In genomic region chrX:130401415-130402210, GRCh38 we compare ENCODE assay signal across 8 cellular contexts. TPM values are rescaled to one million over a fixed set of nuclear protein-coding genes. Genes with fewer than 3 reads are reported as not detected.
A peak's percentile ranks its signal among the peaks of the same experiment; 100 is the strongest.
DNase-seq lines count a peak whose midpoint lies in the region; ATAC-seq and TF ChIP-seq lines count a peak whose summit lies in the region.

TSS of gene RBMX2 (plus strand) at chrX:130401987. CDS start at chrX:130402033, 46 bp downstream.

- WGBS in lower leg skin, 2 donors: 2 to 45% methylated on average over 19 to 39 of the region's 47 CpGs

- peaks cover 23% of the 10 kb centered on the region for H3K4me1 Mint-ChIP-seq in activated CD4-positive, alpha-beta memory T cell treated with anti-CD3 and anti-CD28 coated beads, Interleukin-2, amount 10 ng/mL, durations not matched to agents 7 days and 5 days

- DNase-seq in CD1c-positive myeloid dendritic cell (ENCODE audit: extremely low spot score) (peak; percentile 88), NCI-H748 (lab: John Stamatoyannopoulos, UW; ENCODE audit: unreplicated experiment) (peak; percentile 81), dorsolateral prefrontal cortex (peak; percentile 49 to 81 (median 64)), lower leg skin (ENCODE audit: low spot score in 2 of 2) (peak; percentile 56 to 91)
- DNase-seq in activated CD4-positive, alpha-beta memory T cell treated with anti-CD3 and anti-CD28 coated beads, Interleukin-2, amount 10 ng/mL, durations not matched to agents 7 days and 5 days: peak; percentile 73
- peak; percentile 29 to 49 (median 38) for DNase-seq in stimulated activated CD4-positive, alpha-beta T cell treated with anti-CD3 and anti-CD28 coated beads, TNF-alpha, amount 100 ng/mL, for 1 hour (ENCODE audit: low read depth in 3 of 3, low spot score in 1 of 3)

- peaks cover 0 to 49% (median 16%) of the 10 kb centered on the region in 45 donors for H3K27me3 ChIP-seq in dorsolateral prefrontal cortex

- peak within 1 kb of the TSS in 49 of 59 donors; percentile 2 to 89 (median 66) for H3K27ac ChIP-seq in dorsolateral prefrontal cortex

- no peaks in the 10 kb centered on the region for H3K9me3 Mint-ChIP-seq in activated CD4-positive, alpha-beta memory T cell treated with anti-CD3 and anti-CD28 coated beads, Interleukin-2, amount 10 ng/mL, durations not matched to agents 7 days and 5 days

- intact Hi-C loops in dorsolateral prefrontal cortex (cut with DNase I): loop anchor here (5.0 kb wide), 2 partner anchors 96 to 501 kb away; partner anchors contain the start of gene ENOX2 (in 2 of the 2)
- intact Hi-C loops in lower leg skin (cut with DNase I; ENCODE audit: low total_unique reads): no loop called here

- peak within 1 kb of the TSS; percentile 96 for H3K4me3 Mint-ChIP-seq in activated CD4-positive, alpha-beta memory T cell treated with anti-CD3 and anti-CD28 coated beads, Interleukin-2, amount 10 ng/mL, durations not matched to agents 7 days and 5 days

- H3K27ac Mint-ChIP-seq in activated CD4-positive, alpha-beta memory T cell treated with anti-CD3 and anti-CD28 coated beads, Interleukin-2, amount 10 ng/mL, durations not matched to agents 7 days and 5 days: peak within 1 kb of the TSS; percentile 81

- TF ChIP-seq POLR2A in lower leg skin (IDR thresholded peaks at IDR 0.05): no peak

- TF ChIP-seq CTCF in dorsolateral prefrontal cortex (IDR thresholded peaks at IDR 0.05 in 54 of 56, conservative IDR thresholded peaks at IDR 0.05 in 2 of 56; ENCODE audit: low read depth in 1 of 56, partially characterized antibody in 56 of 56) (peak in 17 of 56 donors; percentile 6 to 42 (median 18)), lower leg skin (IDR thresholded peaks at IDR 0.05) (no peak)

- CTCF ChIA-PET in activated CD4-positive, alpha-beta memory T cell treated with anti-CD3 and anti-CD28 coated beads, Interleukin-2, amount 10 ng/mL, durations not matched to agents 7 days and 5 days (lab: Charles Lee): interaction anchor here (1.3 kb wide), 1 partner anchor 341 kb away, joined by 3 read pairs; no protein-coding TSS in a partner anchor

- no peaks in the 10 kb centered on the region for H3K27me3 Mint-ChIP-seq in activated CD4-positive, alpha-beta memory T cell treated with anti-CD3 and anti-CD28 coated beads, Interleukin-2, amount 10 ng/mL, durations not matched to agents 7 days and 5 days

- ATAC-seq in GM19351 (IDR thresholded peaks at IDR 0.05; ENCODE audit: unreplicated experiment) (peak; percentile 92), HG03520 (IDR thresholded peaks at IDR 0.05; ENCODE audit: unreplicated experiment) (peak; percentile 89)

- H3K36me3 Mint-ChIP-seq in activated CD4-positive, alpha-beta memory T cell treated with anti-CD3 and anti-CD28 coated beads, Interleukin-2, amount 10 ng/mL, durations not matched to agents 7 days and 5 days (ENCODE audit: low read depth): peaks cover 17% of the 10 kb centered on the region

- H3K4me3 ChIP-seq in dorsolateral prefrontal cortex (peak within 1 kb of the TSS; percentile 44 to 84 (median 69)), lower leg skin (ENCODE audit: low read depth, poor library complexity, severe bottlenecking) (peak within 1 kb of the TSS; percentile 38)

- POLR2A ChIA-PET in activated CD4-positive, alpha-beta memory T cell treated with anti-CD3 and anti-CD28 coated beads, Interleukin-2, amount 10 ng/mL, durations not matched to agents 7 days and 5 days (lab: Charles Lee): interaction anchor here (1.2 to 2.0 kb wide), 2 partner anchors 8 to 62 kb away, joined by 3 to 9 read pairs; partner anchors contain the start of gene SLC25A14

RNA-seq across cellular contexts. Expression of gene RBMX2, which starts in this region (rescaled TPM):
- 10 to 100 TPM; 25.9 to 28.5 TPM for total RNA-seq in activated CD4-positive, alpha-beta memory T cell treated with anti-CD3 and anti-CD28 coated beads, Interleukin-2, amount 10 ng/mL, durations not matched to agents 7 days and 5 days
- total RNA-seq in dorsolateral prefrontal cortex (10 to 100 TPM; 16.6 to 38.3 (median 24.8) TPM), lower leg skin (10 to 100 TPM; 14.4 to 21.8 (median 20.1) TPM)

Comparison
In these comparisons a context has a peak if more than half of its experiments do, and no peak if none do; other contexts are left out.
1. Peak in every context shown above with its lines: DNase-seq, ATAC-seq, H3K4me3 ChIP-seq and H3K27ac ChIP-seq.
2. DNase-seq: peak in every context shown above with its lines; median percentile 88 in CD1c-positive myeloid dendritic cell; 81 in NCI-H748; 74 in lower leg skin; 73 in activated CD4-positive, alpha-beta memory T cell treated with anti-CD3 and anti-CD28 coated beads, Interleukin-2, amount 10 ng/mL, durations not matched to agents 7 days and 5 days; 64 in dorsolateral prefrontal cortex; 38 in stimulated activated CD4-positive, alpha-beta T cell treated with anti-CD3 and anti-CD28 coated beads, TNF-alpha, amount 100 ng/mL, for 1 hour.